In genomic region chr15:41904487-41905359, GRCh38 we compare ENCODE assay signal across 8 cellular contexts. TPM values are rescaled to one million over a fixed set of nuclear protein-coding genes. Genes with fewer than 3 reads are reported as not detected.
DNase-seq lines count a peak whose midpoint lies in the region; ATAC-seq and TF ChIP-seq lines count a peak whose summit lies in the region.

No MANE protein-coding gene starts in this region.

- no peaks in the 10 kb centered on the region for H3K9me3 Mint-ChIP-seq in activated T-cell treated with anti-CD3 and anti-CD28 coated beads, Interleukin-2, amount 50 U/mL, for 72 hours

- no peaks in the 10 kb centered on the region for H3K27me3 Mint-ChIP-seq in activated T-cell treated with anti-CD3 and anti-CD28 coated beads, Interleukin-2, amount 50 U/mL, for 72 hours (ENCODE audit: low read depth)

- ATAC-seq in activated T-cell treated with anti-CD3 and anti-CD28 coated beads, Interleukin-2, amount 50 U/mL, for 72 hours (replicated peaks in 1 of 2): peak; percentile 86 to 89

- no peaks in the 10 kb centered on the region for H3K4me1 ChIP-seq in neutrophil (ENCODE audit: control insufficient read depth in 1 of 2, insufficient read depth in 1 of 2, low read depth in 1 of 2, low read length in 1 of 2)
- H3K4me1 ChIP-seq in suprapubic skin: peaks cover 12% of the 10 kb centered on the region

- peak; percentile 55 for TF ChIP-seq CTCF in neutrophil (IDR thresholded peaks at IDR 0.05)
- TF ChIP-seq CTCF in suprapubic skin (IDR thresholded peaks at IDR 0.05): peak; percentile 64 to 74

- peaks cover 6 to 13% of the 10 kb centered on the region in 2 donors for H3K36me3 Mint-ChIP-seq in activated T-cell treated with anti-CD3 and anti-CD28 coated beads, Interleukin-2, amount 50 U/mL, for 72 hours (ENCODE audit: insufficient read depth in 2 of 2)

- peak overlapping the region; percentile 25 for H3K27ac Mint-ChIP-seq in activated T-cell treated with anti-CD3 and anti-CD28 coated beads, Interleukin-2, amount 50 U/mL, for 72 hours

- H3K4me3 ChIP-seq in neutrophil (ENCODE audit: low read depth in 1 of 2, low read length in 1 of 2): no peak overlapping the region
- no peak overlapping the region for H3K4me3 ChIP-seq in suprapubic skin

- H3K36me3 ChIP-seq in neutrophil: peaks cover 60% of the 10 kb centered on the region
- H3K36me3 ChIP-seq in suprapubic skin: peaks cover 68% of the 10 kb centered on the region

- DNase-seq in ELF-1 (ENCODE audit: low read depth, low spot score): peak; percentile 92
- peak; percentile 64 for DNase-seq in HT1080 (ENCODE audit: low read depth)
- DNase-seq in RKO (ENCODE audit: low spot score): peak; percentile 74
- DNase-seq in activated T-cell treated with anti-CD3 and anti-CD28 coated beads, Interleukin-2, amount 50 U/mL, for 72 hours: peak; percentile 63 to 71
- peak; percentile 64 for DNase-seq in fibroblast of peridontal ligament (ENCODE audit: extremely low read depth)
- DNase-seq in suprapubic skin (ENCODE audit: low spot score in 2 of 2): no peak
- DNase-seq in NCI-H187 treated with DMSO at 0.1 percent for 48 hours (lab: John Stamatoyannopoulos, UW): no peak

- WGBS in suprapubic skin: 79% methylated on average over 9 of the region's 14 CpGs

- H3K9me3 ChIP-seq in neutrophil: no peaks in the 10 kb centered on the region
- H3K9me3 ChIP-seq in suprapubic skin: no peaks in the 10 kb centered on the region

- H3K27ac ChIP-seq in neutrophil: no peak overlapping the region
- no peak overlapping the region for H3K27ac ChIP-seq in suprapubic skin

- H3K4me1 Mint-ChIP-seq in activated T-cell treated with anti-CD3 and anti-CD28 coated beads, Interleukin-2, amount 50 U/mL, for 72 hours (ENCODE audit: low read depth): peaks cover 8% of the 10 kb centered on the region

- TF ChIP-seq EP300 in suprapubic skin (IDR thresholded peaks at IDR 0.05): no peak

- no peak overlapping the region for H3K4me3 Mint-ChIP-seq in activated T-cell treated with anti-CD3 and anti-CD28 coated beads, Interleukin-2, amount 50 U/mL, for 72 hours

- H3K27me3 ChIP-seq in neutrophil: no peaks in the 10 kb centered on the region
- H3K27me3 ChIP-seq in suprapubic skin: no peaks in the 10 kb centered on the region

- no peak for TF ChIP-seq POLR2A in suprapubic skin (IDR thresholded peaks at IDR 0.05)

RNA-seq across cellular contexts. Expression of gene SPTBN5, which starts 10.9 kb away (rescaled TPM):
- 2.3 and 3.9 TPM in 2 replicates for total RNA-seq in HT1080 (2014; rRNA removed; shearing (Covaris generic))
- 0.53 and 0.55 TPM in 2 replicates for polyA plus RNA-seq in HT1080 (2015; cell fraction: cytosol; rRNA removed)
- 8.3 and 10.4 TPM in 2 replicates for polyA plus RNA-seq in HT1080 (2015; cell fraction: nucleus; rRNA removed)
- total RNA-seq in activated T-cell treated with anti-CD3 and anti-CD28 coated beads, Interleukin-2, amount 50 U/mL, for 72 hours: 1 to 10 TPM in 1 of 2 donors, under 1 TPM in 1; 0.41 to 1.7 TPM
- total RNA-seq in suprapubic skin: 1 to 10 TPM; 1.3 to 3.4 (median 2.8) TPM

Comparison
In these comparisons a context has a peak if more than half of its experiments do, and no peak if none do; other contexts are left out.
1. DNase-seq: peak in ELF-1 (single experiment), HT1080 (single experiment), RKO (single experiment), activated T-cell treated with anti-CD3 and anti-CD28 coated beads, Interleukin-2, amount 50 U/mL, for 72 hours (2 of 2) and fibroblast of peridontal ligament (single experiment); none in suprapubic skin (0 of 2) and NCI-H187 treated with DMSO at 0.1 percent for 48 hours (single experiment).